19 cellular contexts compared by ENCODE assay signal in genomic region chr17:1712271-1712670, GRCh38. TPM values are rescaled to one million over a fixed set of nuclear protein-coding genes. Genes with fewer than 3 reads are reported as not detected.
DNase-seq lines count a peak whose midpoint lies in the region; ATAC-seq and TF ChIP-seq lines count a peak whose summit lies in the region.
"Had no signal": no experiment of that assay in that cellular context is flagged by ENCODE, and none has a peak within 500 bp of the region (broad histone marks: within the 10 kb centered on the region; RNA-seq: fewer than 3 reads in every experiment).

No MANE protein-coding gene starts in this region.

- DNase-seq in Right ventricle myocardium superior = peak; percentile 24
- no peak for DNase-seq in left ventricle myocardium superior
- no peak for DNase-seq in coronary artery (ENCODE audit: low spot score)
- DNase-seq in neuronal stem cell (ENCODE audit: low spot score) = no peak
- no peak for DNase-seq in NCI-H1930 (lab: John Stamatoyannopoulos, UW)
- DNase-seq in hepatic stellate cell (ENCODE audit: low spot score) = no peak
- DNase-seq in Peyer's patch = no peak
- DNase-seq: ACHN; activated CD4-positive, alpha-beta T cell treated with anti-CD3 and anti-CD28 coated beads, Interleukin-2, amount 10 ng/mL, durations not matched to agents 7 days and 5 days; aorta; DMS 273 treated with DMSO at 0.1 percent for 48 hours; foreskin keratinocyte; NCI-H187 treated with DMSO at 0.1 percent for 48 hours; NCI-H526; RPMI8226; stimulated activated CD4-positive, alpha-beta T cell treated with anti-CD3 and anti-CD28 coated beads, Interleukin-2, amount 100 ng/mL, for 48 hours; T-helper 9 cell had no signal

- peaks cover 0 to 12% (median 2%) of the 10 kb centered on the region in 3 experiments for H3K27me3 ChIP-seq in neuronal stem cell (ENCODE audit: control insufficient read depth in 3 of 3, insufficient read depth in 3 of 3, low read depth in 1 of 3, low read length in 3 of 3)
- H3K27me3 ChIP-seq in Peyer's patch = no peaks in the 10 kb centered on the region
- H3K27me3 ChIP-seq: foreskin keratinocyte had no signal

- H4K8ac ChIP-seq in neuronal stem cell (ENCODE audit: low read depth, low read length) = no peak overlapping the region

- H3K4me2 ChIP-seq in neuronal stem cell (ENCODE audit: insufficient read depth, low read length, poor library complexity, severe bottlenecking) = no peak overlapping the region

- H3K9ac ChIP-seq in neuronal stem cell (ENCODE audit: low read depth, low read length, poor library complexity) = no peak overlapping the region

- no peak overlapping the region for H2BK120ac ChIP-seq in neuronal stem cell (ENCODE audit: low read depth, low read length)

- peak overlapping the region; percentile 10 for H2AK5ac ChIP-seq in neuronal stem cell (ENCODE audit: low read depth, low read length)

- WGBS in neuronal stem cell (ENCODE audit: extremely low coverage in 2 of 2, insufficient read length in 2 of 2, insufficient replicate concordance in 1 of 2), 2 donors = no CpG with 5 or more reads among the region's 8 CpGs

- H3K4me3 ChIP-seq in coronary artery (peak overlapping the region; percentile 96), neuronal stem cell (ENCODE audit: low read length in 2 of 2) (no peak overlapping the region), Peyer's patch (no peak overlapping the region)
- H3K4me3 ChIP-seq: mucosa of descending colon had no signal

- ATAC-seq in Right ventricle myocardium superior (ENCODE audit: poor library complexity) = no peak
- ATAC-seq in left ventricle myocardium superior = no peak
- ATAC-seq in HG02852 (IDR thresholded peaks at IDR 0.05; ENCODE audit: unreplicated experiment) = no peak
- ATAC-seq: foreskin keratinocyte, mucosa of descending colon had no signal

- H4K91ac ChIP-seq in neuronal stem cell (ENCODE audit: low read depth, low read length, poor library complexity) = no peak overlapping the region

- no peaks in the 10 kb centered on the region for H3K36me3 ChIP-seq in neuronal stem cell (replicated peaks in 1 of 2; ENCODE audit: control insufficient read depth in 2 of 2, insufficient read depth in 2 of 2, low read length in 2 of 2)
- peaks cover 0 to 33% (median 0%) of the 10 kb centered on the region in 3 donors for H3K36me3 ChIP-seq in Peyer's patch

- no peak overlapping the region for H3K18ac ChIP-seq in neuronal stem cell (ENCODE audit: low read length)

- intact Hi-C loops in Right ventricle myocardium superior (cut with DNase I) (loop anchor here (5.0 kb wide), 1 partner anchor 45 kb away; no protein-coding TSS in a partner anchor), left ventricle myocardium superior (cut with micrococcal nuclease) (no loop called here)

- H3K27ac ChIP-seq in coronary artery (peak overlapping the region in 1 of 2 donors; percentile 100), neuronal stem cell (replicated peaks; ENCODE audit: low read length) (no peak overlapping the region), Peyer's patch (peak overlapping the region in 2 of 4 donors; percentile 8 to 97)
- H3K27ac ChIP-seq: foreskin keratinocyte had no signal

- peaks cover 2% of the 10 kb centered on the region for H3K79me1 ChIP-seq in neuronal stem cell (ENCODE audit: low read depth, low read length)

- no peak overlapping the region for H2AFZ ChIP-seq in neuronal stem cell (ENCODE audit: low read length)

- no peak overlapping the region for H2BK15ac ChIP-seq in neuronal stem cell (ENCODE audit: low read length)

- peak overlapping the region; percentile 20 for H3K23ac ChIP-seq in neuronal stem cell (ENCODE audit: low read depth, low read length, poor library complexity)

- no peak overlapping the region for H2BK5ac ChIP-seq in neuronal stem cell (ENCODE audit: low read length)

- TF ChIP-seq POLR2A in Peyer's patch (IDR thresholded peaks at IDR 0.05) = no peak

- peaks cover 16 to 19% of the 10 kb centered on the region in 2 donors for H3K4me1 ChIP-seq in neuronal stem cell (ENCODE audit: control insufficient read depth in 2 of 2, insufficient read depth in 1 of 2, low read depth in 1 of 2, low read length in 2 of 2)
- peaks cover 0 to 37% (median 11%) of the 10 kb centered on the region in 4 donors for H3K4me1 ChIP-seq in Peyer's patch

- no peak overlapping the region for H3K4ac ChIP-seq in neuronal stem cell (ENCODE audit: low read length)

- no peaks in the 10 kb centered on the region for H3K9me3 ChIP-seq in neuronal stem cell (replicated peaks in 1 of 2; ENCODE audit: control insufficient read depth in 2 of 2, insufficient read depth in 1 of 2, low read depth in 1 of 2, low read length in 2 of 2)
- no peaks in the 10 kb centered on the region for H3K9me3 ChIP-seq in Peyer's patch
- H3K9me3 ChIP-seq: mucosa of descending colon had no signal

- no peak overlapping the region for H2BK12ac ChIP-seq in neuronal stem cell (ENCODE audit: low read length)

- TF ChIP-seq CTCF in coronary artery (IDR thresholded peaks at IDR 0.05) (no peak), Peyer's patch (IDR thresholded peaks at IDR 0.05) (no peak)

- H3K14ac ChIP-seq in neuronal stem cell (ENCODE audit: low read length) = no peak overlapping the region

RNA-seq across cellular contexts. Expression of gene TLCD2, which starts 2.1 kb away (rescaled TPM):
- 2.0 TPM for total RNA-seq in Right ventricle myocardium superior
- total RNA-seq in left ventricle myocardium superior = 1.7 TPM
- 0.75 TPM for polyA plus RNA-seq in neuronal stem cell (2013, experiment 1 of 2)
- 0.72 TPM for polyA plus RNA-seq in neuronal stem cell (2013, experiment 2 of 2)
- total RNA-seq in Peyer's patch = 10 to 100 TPM in 3 of 4 donors, 1 to 10 TPM in 1; 8.3 to 37.8 (median 19.5) TPM

RNA-seq across cellular contexts. Expression of gene WDR81, which starts 12.2 kb away (rescaled TPM):
- 8.5 TPM for total RNA-seq in Right ventricle myocardium superior
- total RNA-seq in left ventricle myocardium superior = 7.6 TPM
- 2.8 TPM for polyA plus RNA-seq in neuronal stem cell (2013, experiment 1 of 2)
- polyA plus RNA-seq in neuronal stem cell (2013, experiment 2 of 2) = 3.3 TPM
- 10 to 100 TPM; 37.1 to 83.3 (median 59.2) TPM for total RNA-seq in Peyer's patch

RNA-seq across cellular contexts. Expression of gene PRPF8, which starts 27.6 kb away (rescaled TPM):
- total RNA-seq in Right ventricle myocardium superior = 125 TPM
- total RNA-seq in left ventricle myocardium superior = 135 TPM
- polyA plus RNA-seq in neuronal stem cell (2013, experiment 1 of 2) = 95.4 TPM
- polyA plus RNA-seq in neuronal stem cell (2013, experiment 2 of 2) = 97.1 TPM
- 100 to 1,000 TPM; 138 to 390 (median 226) TPM for total RNA-seq in Peyer's patch

RNA-seq across cellular contexts. Expression of gene SERPINF2, which starts 30.4 kb away (rescaled TPM):
- total RNA-seq in Right ventricle myocardium superior = 0.32 TPM
- 1.4 TPM for total RNA-seq in left ventricle myocardium superior
- polyA plus RNA-seq in neuronal stem cell (2013, experiment 1 of 2) = 0.11 TPM
- 0.12 TPM for polyA plus RNA-seq in neuronal stem cell (2013, experiment 2 of 2)
- 1 to 10 TPM; 4.0 to 9.6 (median 5.6) TPM for total RNA-seq in Peyer's patch

RNA-seq across cellular contexts. Expression of gene SERPINF1, which starts 49.6 kb away (rescaled TPM):
- total RNA-seq in Right ventricle myocardium superior = 131 TPM
- 146 TPM for total RNA-seq in left ventricle myocardium superior
- 65.7 TPM for polyA plus RNA-seq in neuronal stem cell (2013, experiment 1 of 2)
- polyA plus RNA-seq in neuronal stem cell (2013, experiment 2 of 2) = 62.7 TPM
- total RNA-seq in Peyer's patch = 100 to 1,000 TPM in 1 of 4 donors, 10 to 100 TPM in 3; 28.7 to 306 (median 81.6) TPM
